In genomic region chr2:55796121-55796520, GRCh38 we compare ENCODE assay signal across 9 cellular contexts.
"Had no signal": no experiment of that assay in that cellular context is flagged by ENCODE, and none has a peak within 500 bp of the region (broad histone marks: within the 10 kb centered on the region; RNA-seq: fewer than 3 reads in every experiment).

No MANE protein-coding gene starts in this region.

- FAIRE-seq: HepG2, HTR-8/SVneo, K562 had no signal

- H3K4me3 ChIP-seq: K562 had no signal

- H3K36me3 Mint-ChIP-seq: IgD-negative memory B cell had no signal

- ATAC-seq: HepG2, K562 had no signal

- H3K27ac Mint-ChIP-seq: IgD-negative memory B cell had no signal

- H3K27me3 Mint-ChIP-seq: IgD-negative memory B cell had no signal

- H3K4me3 Mint-ChIP-seq: IgD-negative memory B cell had no signal

- H3K4me2 ChIP-seq: KMS-11 had no signal

- DNase-seq: IMR-90, KBM-7, KG1 had no signal

- H3K27ac ChIP-seq: HL-60, KMS-11 had no signal
